Comparison of ENCODE assay signal across 8 cellular contexts in the genomic region with DNA sequence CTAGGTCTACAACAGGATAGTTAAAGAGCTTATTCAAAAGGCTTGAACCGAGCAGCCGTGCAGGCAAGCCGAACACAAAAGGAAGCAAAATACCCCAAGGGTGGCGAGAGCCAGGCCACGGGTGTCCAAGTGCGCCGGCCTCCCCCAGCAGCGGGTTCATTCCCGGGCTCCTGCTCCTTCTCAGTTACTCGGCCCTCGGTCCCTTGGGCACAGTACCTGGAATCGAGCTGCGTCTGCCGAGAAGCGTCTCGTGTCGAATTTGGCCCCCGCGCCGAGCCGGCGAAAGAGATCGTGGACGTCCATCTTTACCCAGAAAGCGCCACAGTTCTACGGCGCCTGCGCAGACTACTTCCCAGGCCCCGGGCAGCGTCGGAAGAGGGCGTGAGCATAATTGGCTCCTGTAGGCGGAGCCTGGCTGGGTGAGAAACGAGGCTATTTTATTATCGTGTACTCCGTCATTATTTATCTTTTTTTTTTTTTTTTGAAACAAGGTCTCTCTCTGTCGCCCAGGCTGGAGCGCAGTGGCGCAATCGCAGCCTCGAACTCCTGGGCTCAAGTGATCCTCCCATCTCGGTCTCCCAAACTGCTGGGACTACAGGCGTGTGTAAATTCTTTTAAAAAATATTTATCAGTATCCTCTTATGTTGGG. TPM values are rescaled to one million over a fixed set of nuclear protein-coding genes. Genes with fewer than 3 reads are reported as not detected.
DNase-seq lines count a peak whose midpoint lies in the region; ATAC-seq, FAIRE-seq and TF ChIP-seq lines count a peak whose summit lies in the region.

A gene with protein sequence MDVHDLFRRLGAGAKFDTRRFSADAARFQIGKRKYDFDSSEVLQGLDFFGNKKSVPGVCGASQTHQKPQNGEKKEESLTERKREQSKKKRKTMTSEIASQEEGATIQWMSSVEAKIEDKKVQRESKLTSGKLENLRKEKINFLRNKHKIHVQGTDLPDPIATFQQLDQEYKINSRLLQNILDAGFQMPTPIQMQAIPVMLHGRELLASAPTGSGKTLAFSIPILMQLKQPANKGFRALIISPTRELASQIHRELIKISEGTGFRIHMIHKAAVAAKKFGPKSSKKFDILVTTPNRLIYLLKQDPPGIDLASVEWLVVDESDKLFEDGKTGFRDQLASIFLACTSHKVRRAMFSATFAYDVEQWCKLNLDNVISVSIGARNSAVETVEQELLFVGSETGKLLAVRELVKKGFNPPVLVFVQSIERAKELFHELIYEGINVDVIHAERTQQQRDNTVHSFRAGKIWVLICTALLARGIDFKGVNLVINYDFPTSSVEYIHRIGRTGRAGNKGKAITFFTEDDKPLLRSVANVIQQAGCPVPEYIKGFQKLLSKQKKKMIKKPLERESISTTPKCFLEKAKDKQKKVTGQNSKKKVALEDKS (minus strand): TSS at position 329 of the 649 bp plus-strand sequence. CDS start 26 bp downstream, at position 303.

- no peak within 1 kb of the TSS for H3K4ac ChIP-seq in H9 (ENCODE audit: low read depth, low read length)

- no CpG with 5 or more reads among the region's 43 CpGs for WGBS in H9 (ENCODE audit: extremely low coverage, insufficient read length, low lambda C conversion rate)

- no peaks in the 10 kb centered on the region for H3K9me3 ChIP-seq in DND-41 (ENCODE audit: insufficient read depth, low read length, severe bottlenecking)
- H3K9me3 ChIP-seq in H9 (ENCODE audit: control insufficient read depth, low read depth, low read length) = no peaks in the 10 kb centered on the region
- no peaks in the 10 kb centered on the region for H3K9me3 ChIP-seq in neuron (ENCODE audit: low read length)
- H3K9me3 ChIP-seq in stomach smooth muscle (ENCODE audit: control insufficient read depth in 2 of 2, low read length in 2 of 2) = no peaks in the 10 kb centered on the region

- peak within 1 kb of the TSS; percentile 77 for H3K4me2 ChIP-seq in DND-41 (ENCODE audit: insufficient read depth, low read length)
- peak within 1 kb of the TSS; percentile 79 for H3K4me2 ChIP-seq in H9 (ENCODE audit: insufficient read depth, insufficient read length, low read length)

- DNase-seq in DND-41 = peak; percentile 89
- peak; percentile 87 for DNase-seq in H9
- DNase-seq in NB4 (ENCODE audit: low read depth) = peak; percentile 92
- DNase-seq in SK-MEL-5 (ENCODE audit: low read depth, low spot score) = peak; percentile 91
- peak; percentile 50 to 79 (median 68) for DNase-seq in activated naive CD4-positive, alpha-beta T cell (lab: John Stamatoyannopoulos, UW)
- peak; percentile 57 to 77 for DNase-seq in frontal cortex (ENCODE audit: low spot score in 2 of 2)

- peaks cover 25% of the 10 kb centered on the region for H3K36me3 ChIP-seq in DND-41 (ENCODE audit: insufficient read depth, low read length)
- peaks cover 22% of the 10 kb centered on the region for H3K36me3 ChIP-seq in neuron (ENCODE audit: insufficient read depth, low read length)
- H3K36me3 ChIP-seq in stomach smooth muscle (ENCODE audit: control insufficient read depth in 2 of 2, insufficient read depth in 2 of 2, low read length in 2 of 2) = peaks cover 3 to 10% of the 10 kb centered on the region in 2 donors

- in situ Hi-C loops in SK-MEL-5 (cut with HindIII; ENCODE audit: low pct_unique_long_range_greater_than_20kb, low sequenced_read_pairs) = no loop called here

- H3K27ac Mint-ChIP-seq in H9 = peak within 1 kb of the TSS; percentile 93 to 96 (median 96)

- no peak within 1 kb of the TSS for H2BK15ac ChIP-seq in H9 (ENCODE audit: low read depth, low read length)

- H3K36me3 Mint-ChIP-seq in H9 (ENCODE audit: insufficient read depth in 1 of 3, low read depth in 3 of 3) = peaks cover 17 to 35% (median 34%) of the 10 kb centered on the region in 3 experiments; a peak in 6 of 7 replicates

- peak; percentile 87 for TF ChIP-seq POLR2A in NB4 (IDR thresholded peaks at IDR 0.05; ENCODE audit: extremely low read depth, insufficient read length)

- no peak for TF ChIP-seq CTCF in DND-41 (IDR thresholded peaks at IDR 0.05; ENCODE audit: borderline replicate concordance, extremely low read depth, low read length, poor library complexity, severe bottlenecking)
- TF ChIP-seq CTCF in H9 (conservative IDR thresholded peaks at IDR 0.05) = no peak
- no peak for TF ChIP-seq CTCF in NB4 (IDR thresholded peaks at IDR 0.05; ENCODE audit: low read depth, low read length)

- H3K27me3 ChIP-seq in DND-41 (ENCODE audit: insufficient read depth, low read length, poor library complexity) (peaks cover 22% of the 10 kb centered on the region), H9 (ENCODE audit: insufficient read depth, low read length) (no peaks in the 10 kb centered on the region), neuron (ENCODE audit: insufficient read depth, low read length) (peaks cover 8% of the 10 kb centered on the region), stomach smooth muscle (ENCODE audit: control insufficient read depth in 1 of 2, insufficient read depth in 2 of 2, low read length in 2 of 2) (no peaks in the 10 kb centered on the region)

- no peak within 1 kb of the TSS for H2BK20ac ChIP-seq in H9 (ENCODE audit: low read depth, low read length, poor library complexity, severe bottlenecking)

- H3T11ph ChIP-seq in H9 (ENCODE audit: low read length) = no peak within 1 kb of the TSS

- peak; percentile 99 for ATAC-seq in DND-41 (ENCODE audit: insufficient read depth, low read depth)

- no peak within 1 kb of the TSS for H3K23ac ChIP-seq in H9 (ENCODE audit: insufficient read length, low read depth, low read length)

- H4K5ac ChIP-seq in H9 (ENCODE audit: insufficient read length, low read depth, low read length) = no peak within 1 kb of the TSS

- H3K9me3 Mint-ChIP-seq in H9 = no peaks in the 10 kb centered on the region

- H4K20me1 ChIP-seq in DND-41 (ENCODE audit: insufficient read depth, low read length) (no peaks in the 10 kb centered on the region), H9 (ENCODE audit: control insufficient read depth, insufficient read depth, insufficient read length) (no peaks in the 10 kb centered on the region)

- H3K4me3 ChIP-seq in DND-41 (ENCODE audit: low read depth in 1 of 2, low read length in 2 of 2) (peak within 1 kb of the TSS; percentile 92 to 97), NB4 (ENCODE audit: low read depth, low read length) (peak within 1 kb of the TSS; percentile 97), neuron (ENCODE audit: low read length) (peak within 1 kb of the TSS; percentile 89), stomach smooth muscle (ENCODE audit: low read length in 2 of 2) (peak within 1 kb of the TSS; percentile 92 to 94)

- H3K27ac ChIP-seq in DND-41 (ENCODE audit: low read length) = peak within 1 kb of the TSS; percentile 80
- no peak within 1 kb of the TSS for H3K27ac ChIP-seq in H9 (ENCODE audit: insufficient read length, low read depth, low read length)
- H3K27ac ChIP-seq in stomach smooth muscle (ENCODE audit: low read length) = peak within 1 kb of the TSS; percentile 80

- no peak for FAIRE-seq in frontal cortex (lab: Jason Lieb, UNC)

- peaks cover 37% of the 10 kb centered on the region for H3K27me3 Mint-ChIP-seq in H9 (ENCODE audit: low read depth)

- H3K14ac ChIP-seq in H9 (ENCODE audit: insufficient read depth, low read length) = peak within 1 kb of the TSS; percentile 92

- H3K23me2 ChIP-seq in H9 (ENCODE audit: insufficient read length, low read depth, low read length, poor library complexity, severe bottlenecking) = no peaks in the 10 kb centered on the region

- peaks cover 2% of the 10 kb centered on the region for H3K79me1 ChIP-seq in H9 (ENCODE audit: insufficient read depth, low read depth, low read length, poor library complexity, severe bottlenecking)

- H3K18ac ChIP-seq in H9 (ENCODE audit: insufficient read length, low read depth, low read length) = peak within 1 kb of the TSS; percentile 85

- H4K91ac ChIP-seq in H9 (ENCODE audit: insufficient read length, low read depth, low read length) = no peak within 1 kb of the TSS

- no peak within 1 kb of the TSS for H2BK12ac ChIP-seq in H9 (ENCODE audit: insufficient read length, low read depth, low read length)

- H3K79me2 ChIP-seq in DND-41 (ENCODE audit: insufficient read depth, low read length) (peaks cover 51% of the 10 kb centered on the region), H9 (ENCODE audit: insufficient read depth, low read length) (peaks cover 9% of the 10 kb centered on the region; the same call in 1 of the 2 replicates)

- H3K4me1 Mint-ChIP-seq in H9 = peaks cover 9 to 12% of the 10 kb centered on the region in 2 experiments

- H2BK5ac ChIP-seq in H9 (ENCODE audit: insufficient read length, low read length) = peak within 1 kb of the TSS; percentile 22

- H3K9ac ChIP-seq in DND-41 (ENCODE audit: low read depth, low read length) (peak within 1 kb of the TSS; percentile 88), H9 (ENCODE audit: extremely low read depth, insufficient read length, low read length) (peak within 1 kb of the TSS; percentile 97), stomach smooth muscle (ENCODE audit: low read length in 2 of 2) (peak within 1 kb of the TSS; percentile 89 to 91)

- no peak within 1 kb of the TSS for H2BK120ac ChIP-seq in H9 (ENCODE audit: low read depth, low read length, poor library complexity, severe bottlenecking)

- H4K8ac ChIP-seq in H9 (replicated peaks; ENCODE audit: insufficient read length, low read depth, low read length) = no peak within 1 kb of the TSS

- no peak within 1 kb of the TSS for H3K56ac ChIP-seq in H9 (ENCODE audit: insufficient read length, low read depth, low read length)

- peak within 1 kb of the TSS; percentile 89 to 92 for H3K4me3 Mint-ChIP-seq in H9

- H3K4me1 ChIP-seq in DND-41 (ENCODE audit: insufficient read depth, low read length) (peaks cover 31% of the 10 kb centered on the region), H9 (ENCODE audit: insufficient read depth, low read length) (no peaks in the 10 kb centered on the region), neuron (ENCODE audit: insufficient read depth, low read length) (peaks cover 9% of the 10 kb centered on the region), stomach smooth muscle (ENCODE audit: control insufficient read depth, insufficient read depth, low read length) (no peaks in the 10 kb centered on the region)

- H2AK5ac ChIP-seq in H9 (ENCODE audit: insufficient read length, low read length) = no peak within 1 kb of the TSS

- H2AFZ ChIP-seq in DND-41 (ENCODE audit: low read depth, low read length) (peak within 1 kb of the TSS; percentile 96), H9 (ENCODE audit: low read length) (peak within 1 kb of the TSS; percentile 96), neuron (ENCODE audit: low read depth, low read length) (peak within 1 kb of the TSS; percentile 74)

RNA-seq across cellular contexts. Expression of the gene that starts here (rescaled TPM):
- total RNA-seq in H9 (2021) (58.9 and 65.4 TPM in 2 replicates), frontal cortex (35.9 TPM)
- total RNA-seq in SK-MEL-5 (2014; rRNA removed; shearing (Covaris generic)) = 33.7 and 34.0 TPM in 2 replicates
- 15.6 and 21.1 TPM in 2 replicates for polyA plus RNA-seq in SK-MEL-5 (2015; cell fraction: cytosol; rRNA removed)
- 38.3 and 48.6 TPM in 2 replicates for polyA plus RNA-seq in SK-MEL-5 (2015; cell fraction: nucleus; rRNA removed)
